ENCODE assay signal across 1 cellular context in the genomic region with DNA sequence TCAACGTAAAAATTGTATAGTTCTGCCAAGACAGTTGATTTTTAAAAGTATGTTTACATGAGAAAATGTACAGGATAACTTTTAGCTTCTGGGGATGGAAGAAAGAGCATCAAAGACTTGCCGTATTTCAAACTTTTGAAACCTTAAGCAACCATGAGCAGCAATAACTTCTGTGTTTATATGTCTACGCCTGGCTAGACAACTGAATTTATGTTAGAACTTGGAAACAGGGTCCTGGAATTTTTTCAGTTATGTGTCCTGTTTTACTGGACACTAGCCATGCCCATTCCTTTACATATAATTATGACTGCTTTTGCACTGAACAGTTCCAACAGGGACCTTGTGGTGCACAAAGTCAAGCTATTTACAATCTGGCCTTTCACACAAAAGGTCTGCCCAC.
TF ChIP-seq lines count a peak whose summit lies in the region.

No MANE protein-coding gene starts in this region.

TF ChIP-seq in HCT116, 20 proteins besides CTCF, POLR2A, EP300 and RAD21:
- no peak for TF ChIP-seq MAX (IDR thresholded peaks at IDR 0.05)
- no peak for TF ChIP-seq ELF1 (IDR thresholded peaks at IDR 0.05; ENCODE audit: borderline replicate concordance, low read depth)
- TF ChIP-seq ZNF274 (IDR thresholded peaks at IDR 0.05; ENCODE audit: low read depth, low read length), result no peak
